12 cellular contexts compared by ENCODE assay signal in the genomic region with DNA sequence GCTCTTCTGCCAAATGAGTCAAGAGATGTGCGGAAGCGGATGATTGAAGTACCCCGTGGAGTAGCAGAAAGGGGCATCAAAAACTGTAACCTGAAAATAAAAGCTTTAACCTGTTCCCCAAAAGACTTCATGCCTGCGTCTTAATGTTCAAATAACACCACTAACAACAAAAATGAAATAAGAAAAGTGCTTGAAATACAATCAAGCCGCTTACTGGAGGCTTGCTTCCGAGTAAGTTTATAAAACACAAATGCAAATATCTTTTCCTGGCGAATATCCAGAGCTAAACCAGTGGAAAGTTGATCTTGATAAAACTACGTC. TPM values are rescaled to one million over a fixed set of nuclear protein-coding genes. Genes with fewer than 3 reads are reported as not detected.
DNase-seq lines count a peak whose midpoint lies in the region; ATAC-seq and TF ChIP-seq lines count a peak whose summit lies in the region.
"Had no signal": no experiment of that assay in that cellular context is flagged by ENCODE, and none has a peak within 500 bp of the region (broad histone marks: within the 10 kb centered on the region; RNA-seq: fewer than 3 reads in every experiment).

No MANE protein-coding gene starts in this region.

- peaks cover 4% of the 10 kb centered on the region for H3K36me3 Mint-ChIP-seq in activated CD4-positive, alpha-beta T cell treated with anti-CD3 and anti-CD28 coated beads, Interleukin-2, amount 10 ng/mL, durations not matched to agents 7 days and 5 days (ENCODE audit: low read depth)
- no peaks in the 10 kb centered on the region for H3K36me3 Mint-ChIP-seq in T-cell
- no peaks in the 10 kb centered on the region for H3K36me3 Mint-ChIP-seq in glutamatergic neuron (ENCODE audit: unreplicated experiment)

- DNase-seq in activated CD4-positive, alpha-beta T cell treated with anti-CD3 and anti-CD28 coated beads, Interleukin-2, amount 10 ng/mL, durations not matched to agents 7 days and 5 days, result no peak
- DNase-seq in activated CD4-positive, alpha-beta T cell treated with anti-CD3 and anti-CD28 coated beads, Interleukin-2, amount 50 U/mL, for 4 hours, result no peak
- no peak for DNase-seq in T-cell
- DNase-seq in glutamatergic neuron, result no peak
- DNase-seq in activated CD4-positive, CD25-positive, alpha-beta regulatory T cell (lab: John Stamatoyannopoulos, UW), result no peak
- DNase-seq: dermis blood vessel endothelial cell, NCI-H446 treated with DMSO at 0.1 percent for 48 hours, ovary, transverse colon had no signal

- H3K4me1 Mint-ChIP-seq in activated CD4-positive, alpha-beta T cell treated with anti-CD3 and anti-CD28 coated beads, Interleukin-2, amount 10 ng/mL, durations not matched to agents 7 days and 5 days, result peaks cover 34% of the 10 kb centered on the region
- H3K4me1 Mint-ChIP-seq in T-cell, result peaks cover 42 to 46% (median 42%) of the 10 kb centered on the region in 3 donors
- peaks cover 23% of the 10 kb centered on the region for H3K4me1 Mint-ChIP-seq in glutamatergic neuron (ENCODE audit: low read depth, unreplicated experiment)

- CTCF ChIA-PET in activated CD4-positive, alpha-beta T cell treated with anti-CD3 and anti-CD28 coated beads, Interleukin-2, amount 10 ng/mL, durations not matched to agents 7 days and 5 days (lab: Charles Lee), result interaction anchor here (0.7 to 2.9 kb wide), 4 partner anchors 8 to 497 kb away, joined by 3 to 10 read pairs (median 6); no protein-coding TSS in a partner anchor
- CTCF ChIA-PET in T-cell (lab: Charles Lee), result interaction anchor here (0.9 to 2.4 kb wide), 8 partner anchors 9 to 1027 kb away, joined by 3 to 10 read pairs (median 6); no protein-coding TSS in a partner anchor

- H3K4me2 ChIP-seq in skeletal muscle satellite cell (ENCODE audit: low read length), result peak overlapping the region; percentile 12

- H3K4me3 ChIP-seq in skeletal muscle satellite cell (ENCODE audit: low read length), result no peak overlapping the region
- H3K4me3 ChIP-seq: ovary, transverse colon had no signal

- no peaks in the 10 kb centered on the region for H3K9me3 Mint-ChIP-seq in activated CD4-positive, alpha-beta T cell treated with anti-CD3 and anti-CD28 coated beads, Interleukin-2, amount 10 ng/mL, durations not matched to agents 7 days and 5 days
- no peaks in the 10 kb centered on the region for H3K9me3 Mint-ChIP-seq in T-cell
- peaks cover 18% of the 10 kb centered on the region for H3K9me3 Mint-ChIP-seq in glutamatergic neuron (ENCODE audit: unreplicated experiment)

- peak overlapping the region; percentile 15 for H3K4me3 Mint-ChIP-seq in activated CD4-positive, alpha-beta T cell treated with anti-CD3 and anti-CD28 coated beads, Interleukin-2, amount 10 ng/mL, durations not matched to agents 7 days and 5 days
- H3K4me3 Mint-ChIP-seq in T-cell, result peak overlapping the region; percentile 35 to 70 (median 47)
- H3K4me3 Mint-ChIP-seq in glutamatergic neuron (ENCODE audit: unreplicated experiment), result peak overlapping the region; percentile 88

- peaks cover 63% of the 10 kb centered on the region for H3K27me3 Mint-ChIP-seq in activated CD4-positive, alpha-beta T cell treated with anti-CD3 and anti-CD28 coated beads, Interleukin-2, amount 10 ng/mL, durations not matched to agents 7 days and 5 days
- H3K27me3 Mint-ChIP-seq in T-cell (peaks cover 61 to 65% of the 10 kb centered on the region in 2 donors), glutamatergic neuron (ENCODE audit: unreplicated experiment) (peaks cover 19% of the 10 kb centered on the region)

- H3K4me1 ChIP-seq in skeletal muscle satellite cell (ENCODE audit: control insufficient read depth, insufficient read depth, low read length), result peaks cover 35% of the 10 kb centered on the region

- no peaks in the 10 kb centered on the region for H3K9me3 ChIP-seq in skeletal muscle satellite cell (replicated peaks; ENCODE audit: low read length)
- H3K9me3 ChIP-seq: ovary, transverse colon had no signal

- POLR2A ChIA-PET in activated CD4-positive, alpha-beta T cell treated with anti-CD3 and anti-CD28 coated beads, Interleukin-2, amount 10 ng/mL, durations not matched to agents 7 days and 5 days (lab: Charles Lee), result no interaction called here
- POLR2A ChIA-PET in T-cell (lab: Charles Lee), result interaction anchor here in 1 of 2 donors (0.6 kb wide), 1 partner anchor 409 kb away, joined by 4 read pairs; no protein-coding TSS in a partner anchor

- H3K27me3 ChIP-seq in skeletal muscle satellite cell (ENCODE audit: control insufficient read depth, insufficient read depth, low read length), result peaks cover 68% of the 10 kb centered on the region

- H3K27ac Mint-ChIP-seq in activated CD4-positive, alpha-beta T cell treated with anti-CD3 and anti-CD28 coated beads, Interleukin-2, amount 10 ng/mL, durations not matched to agents 7 days and 5 days, result peak overlapping the region; percentile 76
- H3K27ac Mint-ChIP-seq in T-cell, result no peak overlapping the region
- peak overlapping the region; percentile 36 for H3K27ac Mint-ChIP-seq in glutamatergic neuron (ENCODE audit: unreplicated experiment)

- H3K36me3 ChIP-seq in skeletal muscle satellite cell (ENCODE audit: insufficient read depth, low read length), result no peaks in the 10 kb centered on the region
- H3K36me3 ChIP-seq: ovary, transverse colon had no signal

- no peak overlapping the region for H3K9ac ChIP-seq in skeletal muscle satellite cell (ENCODE audit: low read depth, low read length)

- TF ChIP-seq CTCF in glutamatergic neuron (IDR thresholded peaks at IDR 0.05; ENCODE audit: partially characterized antibody, unreplicated experiment), result no peak

- no peak for ATAC-seq in T-cell (replicated peaks in 1 of 4)
- ATAC-seq in esophagus mucosa, result no peak
- no peak for ATAC-seq in HG03039 (IDR thresholded peaks at IDR 0.05; ENCODE audit: unreplicated experiment)

RNA-seq across cellular contexts. Expression of gene FOXC1, which starts 2.5 kb away (rescaled TPM):
- not detected for total RNA-seq in activated CD4-positive, alpha-beta T cell treated with anti-CD3 and anti-CD28 coated beads, Interleukin-2, amount 10 ng/mL, durations not matched to agents 7 days and 5 days
- under 1 TPM in 3 of 5 donors, not detected in 2; 0.09 to 0.15 (median 0.12) TPM for total RNA-seq in T-cell
- total RNA-seq in glutamatergic neuron (ENCODE audit: unreplicated experiment), result 3.3 TPM
- total RNA-seq in skeletal muscle satellite cell (2012; rRNA removed), result 3.3 and 6.1 TPM in 2 replicates
- 6.5 TPM for total RNA-seq in esophagus mucosa

Comparison
In these comparisons a context has a peak if more than half of its experiments do, and no peak if none do; other contexts are left out.
1. H3K27ac Mint-ChIP-seq: peak in activated CD4-positive, alpha-beta T cell treated with anti-CD3 and anti-CD28 coated beads, Interleukin-2, amount 10 ng/mL, durations not matched to agents 7 days and 5 days (single experiment) and glutamatergic neuron (single experiment); none in T-cell (0 of 2).
2. H3K4me3 Mint-ChIP-seq: peak in every context shown above with its lines; median percentile 88 in glutamatergic neuron; 47 in T-cell; 15 in activated CD4-positive, alpha-beta T cell treated with anti-CD3 and anti-CD28 coated beads, Interleukin-2, amount 10 ng/mL, durations not matched to agents 7 days and 5 days.